ENCODE assay signal across 1 cellular context in genomic region chr19:55486043-55486970, GRCh38.
TF ChIP-seq lines count a peak whose summit lies in the region.

No MANE protein-coding gene starts in this region.

TF ChIP-seq in IMR-90, 13 proteins besides CTCF, POLR2A, EP300 and RAD21 (continued from another document):
- no peak for TF ChIP-seq ELK1 (IDR thresholded peaks at IDR 0.05; ENCODE audit: borderline replicate concordance, low read depth, low read length)
